7 cellular contexts compared by ENCODE assay signal in genomic region chr10:73731588-73732375, GRCh38. TPM values are rescaled to one million over a fixed set of nuclear protein-coding genes. Genes with fewer than 3 reads are reported as not detected.
DNase-seq lines count a peak whose midpoint lies in the region; ATAC-seq and TF ChIP-seq lines count a peak whose summit lies in the region.
"Had no signal": no experiment of that assay in that cellular context is flagged by ENCODE, and none has a peak within 500 bp of the region (broad histone marks: within the 10 kb centered on the region; RNA-seq: fewer than 3 reads in every experiment).

No MANE protein-coding gene starts in this region.

- H3K4me3 ChIP-seq in cardiac muscle cell: peak overlapping the region; percentile 87
- H3K4me3 ChIP-seq in fibroblast of villous mesenchyme (ENCODE audit: low read depth, low read length): peak overlapping the region; percentile 93
- H3K4me3 ChIP-seq in thoracic aorta: peak overlapping the region; percentile 98

- H3K27ac ChIP-seq in cardiac muscle cell (no peak overlapping the region), thoracic aorta (peak overlapping the region; percentile 82 to 90)

- no peak for ATAC-seq in Right ventricle myocardium superior (ENCODE audit: poor library complexity)
- ATAC-seq in thoracic aorta (ENCODE audit: insufficient number of reproducible peaks, low FRiP score, low read depth): no peak
- no peak for ATAC-seq in HG02623 (IDR thresholded peaks at IDR 0.05; ENCODE audit: unreplicated experiment)

- H3K36me3 ChIP-seq in cardiac muscle cell (peaks cover 5% of the 10 kb centered on the region), thoracic aorta (peaks cover 11% of the 10 kb centered on the region)

- H3K9me3 ChIP-seq in cardiac muscle cell (ENCODE audit: low read depth): no peaks in the 10 kb centered on the region
- H3K9me3 ChIP-seq in thoracic aorta: no peaks in the 10 kb centered on the region

- DNase-seq in cardiac muscle cell (ENCODE audit: low read depth in 1 of 2, low spot score in 1 of 2) (no peak), Right ventricle myocardium superior (no peak), fibroblast of villous mesenchyme (ENCODE audit: low read depth) (no peak), thoracic aorta (ENCODE audit: low spot score) (no peak), MV-4-11 (lab: John Stamatoyannopoulos, UW) (no peak)
- DNase-seq: NCI-H345 had no signal

- intact Hi-C loops in Right ventricle myocardium superior (cut with DNase I): loop anchor here (10.0 kb wide), 1 partner anchor 77 kb away; the partner anchor contains the start of gene SYNPO2L

- H3K4me1 ChIP-seq in cardiac muscle cell (ENCODE audit: low read depth): peaks cover 3% of the 10 kb centered on the region
- H3K4me1 ChIP-seq in thoracic aorta (ENCODE audit: control insufficient read depth in 1 of 2, low read depth in 2 of 2): peaks cover 13 to 35% of the 10 kb centered on the region in 2 donors

- H3K27me3 ChIP-seq in cardiac muscle cell: no peaks in the 10 kb centered on the region
- no peaks in the 10 kb centered on the region for H3K27me3 ChIP-seq in thoracic aorta (replicated peaks; ENCODE audit: insufficient read depth)

- TF ChIP-seq CTCF in cardiac muscle cell (IDR thresholded peaks at IDR 0.05; ENCODE audit: low read depth, low read length) (no peak), fibroblast of villous mesenchyme (IDR thresholded peaks at IDR 0.05; ENCODE audit: insufficient read depth, low read depth, low read length) (no peak), thoracic aorta (IDR thresholded peaks at IDR 0.05) (no peak)

RNA-seq across cellular contexts. Expression of gene SEC24C, which starts 12.4 kb away (rescaled TPM):
- total RNA-seq in cardiac muscle cell (68.6 and 68.7 TPM in 2 replicates), Right ventricle myocardium superior (42.3 TPM), fibroblast of villous mesenchyme (42.8 and 54.0 TPM in 2 replicates), thoracic aorta (10 to 100 TPM; 55.7 to 80.1 TPM)
- polyA plus RNA-seq in cardiac muscle cell: 56.6 and 65.2 TPM in 2 replicates

RNA-seq across cellular contexts. Expression of gene AGAP5, which starts 33.9 kb away (rescaled TPM):
- total RNA-seq in cardiac muscle cell: 3.7 and 7.3 TPM in 2 replicates
- 3.1 and 5.3 TPM in 2 replicates for polyA plus RNA-seq in cardiac muscle cell
- total RNA-seq in Right ventricle myocardium superior: 3.5 TPM
- total RNA-seq in fibroblast of villous mesenchyme: 3.0 and 3.9 TPM in 2 replicates
- total RNA-seq in thoracic aorta: 10 to 100 TPM in 1 of 2 donors, 1 to 10 TPM in 1; 4.5 to 10.9 TPM

RNA-seq across cellular contexts. Expression of gene CHCHD1, which starts 50.1 kb away (rescaled TPM):
- total RNA-seq in cardiac muscle cell (37.8 and 42.5 TPM in 2 replicates), Right ventricle myocardium superior (28.0 TPM), fibroblast of villous mesenchyme (16.8 and 22.5 TPM in 2 replicates), thoracic aorta (10 to 100 TPM; 20.7 to 22.6 TPM)
- 81.8 and 83.2 TPM in 2 replicates for polyA plus RNA-seq in cardiac muscle cell

RNA-seq across cellular contexts. Expression of gene ZSWIM8, which starts 53.6 kb away (rescaled TPM):
- total RNA-seq in cardiac muscle cell (89.3 and 115 TPM in 2 replicates), Right ventricle myocardium superior (40.3 TPM), fibroblast of villous mesenchyme (70.2 and 82.5 TPM in 2 replicates), thoracic aorta (100 to 1,000 TPM; 126 to 144 TPM)
- polyA plus RNA-seq in cardiac muscle cell: 37.1 and 63.7 TPM in 2 replicates
